ENCODE assay signal across 8 cellular contexts in genomic region chr2:171210864-171211431, GRCh38. TPM values are rescaled to one million over a fixed set of nuclear protein-coding genes. Genes with fewer than 3 reads are reported as not detected.
DNase-seq lines count a peak whose midpoint lies in the region; ATAC-seq and TF ChIP-seq lines count a peak whose summit lies in the region.

No MANE protein-coding gene starts in this region.

- no peak for TF ChIP-seq CTCF in RWPE1 (conservative IDR thresholded peaks at IDR 0.05; ENCODE audit: low read depth)

- H4K91ac ChIP-seq in mesenchymal stem cell (ENCODE audit: low read length): no peak overlapping the region

- peaks cover 36% of the 10 kb centered on the region for H3K4me1 Mint-ChIP-seq in T-helper 2 cell treated with Interferon-gamma antibody and Interleukin-4, amounts not matched to agents 5 μg/mL and 100 μg/mL, for 36 hours (ENCODE audit: low read depth)

- H2BK15ac ChIP-seq in mesenchymal stem cell (ENCODE audit: low read depth, poor library complexity, severe bottlenecking): no peak overlapping the region

- H3K4me3 Mint-ChIP-seq in T-helper 2 cell treated with Interferon-gamma antibody and Interleukin-4, amounts not matched to agents 5 μg/mL and 100 μg/mL, for 36 hours: peak overlapping the region; percentile 76

- H2BK120ac ChIP-seq in mesenchymal stem cell (ENCODE audit: low read depth, low read length): no peak overlapping the region

- no peak overlapping the region for H2AFZ ChIP-seq in mesenchymal stem cell (ENCODE audit: low read depth, low read length)

- no peaks in the 10 kb centered on the region for H3K36me3 ChIP-seq in mesenchymal stem cell (ENCODE audit: control insufficient read depth in 1 of 2, insufficient read depth in 2 of 2, low read depth in 1 of 2, low read length in 2 of 2)

- H3K9me3 Mint-ChIP-seq in T-helper 2 cell treated with Interferon-gamma antibody and Interleukin-4, amounts not matched to agents 5 μg/mL and 100 μg/mL, for 36 hours: peaks cover 15% of the 10 kb centered on the region

- H3K14ac ChIP-seq in mesenchymal stem cell (ENCODE audit: low read length in 2 of 2): no peak overlapping the region

- no peaks in the 10 kb centered on the region for H3K79me1 ChIP-seq in mesenchymal stem cell (replicated peaks; ENCODE audit: low read length, poor library complexity, severe bottlenecking)

- H4K8ac ChIP-seq in mesenchymal stem cell (ENCODE audit: low read length): no peak overlapping the region

- CTCF ChIA-PET in RWPE1 (lab: Yijun Ruan, JAX): no interaction called here

- H3K27ac ChIP-seq in mesenchymal stem cell (ENCODE audit: low read length, poor library complexity, severe bottlenecking) (no peak overlapping the region), RWPE1 (no peak overlapping the region)

- no peak overlapping the region for H3K18ac ChIP-seq in mesenchymal stem cell (ENCODE audit: low read depth in 1 of 2, low read length in 2 of 2)

- H3K36me3 Mint-ChIP-seq in T-helper 2 cell treated with Interferon-gamma antibody and Interleukin-4, amounts not matched to agents 5 μg/mL and 100 μg/mL, for 36 hours (ENCODE audit: low read depth): peaks cover 2% of the 10 kb centered on the region

- H3K27me3 ChIP-seq in mesenchymal stem cell (ENCODE audit: control insufficient read depth in 1 of 2, insufficient read depth in 1 of 2, low read length in 2 of 2): peaks cover 0 to 6% of the 10 kb centered on the region in 2 experiments

- H3K27me3 Mint-ChIP-seq in T-helper 2 cell treated with Interferon-gamma antibody and Interleukin-4, amounts not matched to agents 5 μg/mL and 100 μg/mL, for 36 hours (ENCODE audit: low read depth): no peaks in the 10 kb centered on the region

- DNase-seq in T-helper 2 cell treated with Interferon-gamma antibody and Interleukin-4, amounts not matched to agents 5 μg/mL and 100 μg/mL, for 36 hours (ENCODE audit: low spot score): peak; percentile 51
- DNase-seq in mesenchymal stem cell (peak; percentile 12), RWPE1 (ENCODE audit: low spot score) (no peak), kidney glomerular epithelial cell (lab: John Stamatoyannopoulos, UW) (no peak), GOT3 (lab: John Stamatoyannopoulos, UW) (no peak), NCI-H345 (lab: John Stamatoyannopoulos, UW) (no peak)

- no peak overlapping the region for H3K9ac ChIP-seq in mesenchymal stem cell (ENCODE audit: low read length)

- H3K4me1 ChIP-seq in mesenchymal stem cell (ENCODE audit: control insufficient read depth, insufficient read depth, low read depth, low read length): no peaks in the 10 kb centered on the region

- H3K9me3 ChIP-seq in mesenchymal stem cell (ENCODE audit: control insufficient read depth, low read length): peaks cover 6% of the 10 kb centered on the region

- no peak overlapping the region for H3K4me3 ChIP-seq in mesenchymal stem cell (ENCODE audit: insufficient read depth in 1 of 2, low read depth in 1 of 2, low read length in 2 of 2)

- H3K4ac ChIP-seq in mesenchymal stem cell (ENCODE audit: low read depth in 1 of 2, low read length in 2 of 2): no peak overlapping the region

- no peak overlapping the region for H3K4me2 ChIP-seq in mesenchymal stem cell (ENCODE audit: low read length, poor library complexity, severe bottlenecking)

- H3K27ac Mint-ChIP-seq in T-helper 2 cell treated with Interferon-gamma antibody and Interleukin-4, amounts not matched to agents 5 μg/mL and 100 μg/mL, for 36 hours: peak overlapping the region; percentile 88

- POLR2A ChIA-PET in RWPE1 (lab: Yijun Ruan, JAX; ENCODE audit: low non-redundant PET): no interaction called here

- H2BK5ac ChIP-seq in mesenchymal stem cell (ENCODE audit: low read depth, low read length, poor library complexity, severe bottlenecking): no peak overlapping the region

- H2AK5ac ChIP-seq in mesenchymal stem cell (ENCODE audit: low read length, severe bottlenecking): no peak overlapping the region

- no peak overlapping the region for H3K23ac ChIP-seq in mesenchymal stem cell (ENCODE audit: low read length in 2 of 2)

- WGBS in mesenchymal stem cell: 74% methylated on average over 6 of the region's 8 CpGs

- ATAC-seq in GM19035 (IDR thresholded peaks at IDR 0.05; ENCODE audit: unreplicated experiment) (peak; percentile 76), HG03103 (IDR thresholded peaks at IDR 0.05; ENCODE audit: low read depth, unreplicated experiment) (peak; percentile 73)

- no peak overlapping the region for H2BK12ac ChIP-seq in mesenchymal stem cell (ENCODE audit: low read length in 2 of 2)

RNA-seq across cellular contexts. Expression of gene TLK1, which starts 50.3 kb away (rescaled TPM):
- 28.6 TPM for polyA plus RNA-seq in mesenchymal stem cell (2013, experiment 1 of 2)
- polyA plus RNA-seq in mesenchymal stem cell (2013, experiment 2 of 2): 27.2 TPM

Comparison
In these comparisons a context has a peak if more than half of its experiments do, and no peak if none do; other contexts are left out.
1. DNase-seq: peak in T-helper 2 cell treated with Interferon-gamma antibody and Interleukin-4, amounts not matched to agents 5 μg/mL and 100 μg/mL, for 36 hours (single experiment) and mesenchymal stem cell (single experiment); none in RWPE1 (single experiment), kidney glomerular epithelial cell (single experiment), GOT3 (single experiment) and NCI-H345 (single experiment).